ENCODE assay signal across 10 cellular contexts in the genomic region with DNA sequence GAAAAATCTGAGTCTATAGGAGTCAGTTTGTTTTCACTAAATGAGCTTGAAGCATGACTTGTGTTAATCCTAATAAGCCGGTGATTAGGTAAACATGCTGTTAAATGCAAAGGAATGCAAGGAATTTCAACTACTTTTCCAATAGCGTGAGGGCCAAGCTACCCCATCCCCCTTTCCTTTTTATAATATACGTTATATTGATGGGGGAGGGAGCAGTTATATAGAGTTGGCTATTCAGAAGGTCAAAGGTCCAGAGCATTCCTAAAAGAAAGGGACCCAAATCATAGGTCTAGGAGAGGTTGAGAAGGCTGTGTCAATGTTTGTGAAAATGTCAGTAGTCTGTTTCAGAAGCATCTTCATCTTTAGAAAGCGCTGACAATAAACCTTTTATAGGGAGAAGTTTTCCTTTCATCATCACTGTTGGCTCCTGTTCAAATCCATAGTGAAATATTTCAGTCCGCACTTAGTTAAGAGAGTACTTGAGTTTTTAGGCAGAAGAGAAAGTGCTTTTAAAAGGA. TPM values are rescaled to one million over a fixed set of nuclear protein-coding genes. Genes with fewer than 3 reads are reported as not detected.
DNase-seq lines count a peak whose midpoint lies in the region; ATAC-seq and TF ChIP-seq lines count a peak whose summit lies in the region.
"Had no signal": no experiment of that assay in that cellular context is flagged by ENCODE, and none has a peak within 500 bp of the region (broad histone marks: within the 10 kb centered on the region; RNA-seq: fewer than 3 reads in every experiment).

No MANE protein-coding gene starts in this region.

- H3K36me3 ChIP-seq in BJ (ENCODE audit: control insufficient read depth, insufficient read depth, low read length): peaks cover 20% of the 10 kb centered on the region
- H3K36me3 ChIP-seq in ectodermal cell (ENCODE audit: control insufficient read depth, insufficient read depth, low read length): peaks cover 9% of the 10 kb centered on the region

- peaks cover 13% of the 10 kb centered on the region for H3K36me3 Mint-ChIP-seq in nephron (ENCODE audit: low read depth)

- H3K9me3 ChIP-seq in ectodermal cell (ENCODE audit: control insufficient read depth, low read length): no peaks in the 10 kb centered on the region

- H3K9me3 Mint-ChIP-seq in nephron: no peaks in the 10 kb centered on the region
- H3K9me3 Mint-ChIP-seq: IgD-negative memory B cell had no signal

- peaks cover 44% of the 10 kb centered on the region for H3K4me1 Mint-ChIP-seq in nephron

- peak overlapping the region; percentile 77 for H3K27ac ChIP-seq in ectodermal cell (ENCODE audit: insufficient read depth, low read depth, low read length, poor library complexity, severe bottlenecking)

- peak overlapping the region in 1 of 3 experiments; percentile 11 for H3K4me3 Mint-ChIP-seq in nephron
- H3K4me3 Mint-ChIP-seq: IgD-negative memory B cell had no signal

- WGBS in ectodermal cell, 2 experiments: 32 to 47% methylated on average over 2 to 4 of the region's 5 CpGs

- H3K4me3 ChIP-seq in BJ (ENCODE audit: low read depth, low read length): peak overlapping the region; percentile 86; the same call in 1 of the 2 replicates
- H3K4me3 ChIP-seq in ectodermal cell (ENCODE audit: insufficient read depth, low read depth, low read length): peak overlapping the region; percentile 10

- TF ChIP-seq CTCF in BJ (IDR thresholded peaks at IDR 0.05; ENCODE audit: insufficient read depth, low read depth, low read length): no peak
- no peak for TF ChIP-seq CTCF in nephron (IDR thresholded peaks at IDR 0.05; ENCODE audit: unreplicated experiment in 3 of 3)

- CTCF ChIA-PET in BJ (lab: Yijun Ruan, JAX): interaction anchor here (0.6 to 6.5 kb wide), 7 partner anchors 28 to 433 kb away, joined by 3 to 35 read pairs (median 4); no protein-coding TSS in a partner anchor

- POLR2A ChIA-PET in BJ (lab: Charles Lee): interaction anchor here (0.5 to 3.8 kb wide), 14 partner anchors 23 to 500 kb away, joined by 3 to 51 read pairs (median 4); no protein-coding TSS in a partner anchor

- peaks cover 13% of the 10 kb centered on the region for H3K27me3 Mint-ChIP-seq in nephron (ENCODE audit: low read depth)

- peaks cover 32% of the 10 kb centered on the region for H3K4me1 ChIP-seq in ectodermal cell (ENCODE audit: control insufficient read depth, insufficient read depth, low read length)

- no peaks in the 10 kb centered on the region for H3K27me3 ChIP-seq in BJ (ENCODE audit: control insufficient read depth, insufficient read depth, low read length)
- peaks cover 6% of the 10 kb centered on the region for H3K27me3 ChIP-seq in ectodermal cell (ENCODE audit: control insufficient read depth, insufficient read depth, low read length, poor library complexity, severe bottlenecking)

- no peak for ATAC-seq in HG03354 (IDR thresholded peaks at IDR 0.05; ENCODE audit: poor library complexity, severe bottlenecking, unreplicated experiment)

- peak; percentile 96 for DNase-seq in BJ (ENCODE audit: low read depth)
- peak; percentile 93 for DNase-seq in M059J (ENCODE audit: low read depth)
- DNase-seq in posterior cingulate gyrus: no peak
- no peak for DNase-seq in NCI-H2081 treated with DMSO at 0.1 percent for 48 hours (lab: John Stamatoyannopoulos, UW)
- DNase-seq in RPMI8226: no peak
- DNase-seq: DND-41 had no signal

- intact Hi-C loops in posterior cingulate gyrus (cut with DNase I): loop anchor here (10.0 kb wide), 2 partner anchors 110 to 280 kb away; no protein-coding TSS in a partner anchor

- H3K27ac Mint-ChIP-seq in nephron: peak overlapping the region; percentile 27 to 72 (median 69)
- H3K27ac Mint-ChIP-seq: IgD-negative memory B cell had no signal

RNA-seq across cellular contexts. Expression of gene CCN1, which starts 3.8 kb away (rescaled TPM):
- polyA plus RNA-seq in BJ (2011; rRNA removed): 273 and 284 TPM in 2 replicates
- polyA minus RNA-seq in BJ (2011; rRNA and poly(A)+ RNA removed): 148 and 193 TPM in 2 replicates
- total RNA-seq in M059J (2014; rRNA removed; shearing (Covaris generic)): 78.3 and 110 TPM in 2 replicates
- 90.1 TPM for polyA plus RNA-seq in ectodermal cell (2013, experiment 1 of 4)
- 85.7 TPM for polyA plus RNA-seq in ectodermal cell (2013, experiment 2 of 4)
- polyA plus RNA-seq in ectodermal cell (2013, experiment 3 of 4): 62.9 TPM
- polyA plus RNA-seq in ectodermal cell (2013, experiment 4 of 4): 55.3 TPM
- polyA plus RNA-seq: IgD-negative memory B cell had no signal

Comparison
In these comparisons a context has a peak if more than half of its experiments do, and no peak if none do; other contexts are left out.
1. DNase-seq: peak in BJ (single experiment) and M059J (single experiment); none in posterior cingulate gyrus (0 of 10), NCI-H2081 treated with DMSO at 0.1 percent for 48 hours (single experiment) and RPMI8226 (single experiment).